Comparison of ENCODE assay signal across 1 cellular context in genomic region chr1:15923241-15923640, GRCh38.
TF ChIP-seq lines count a peak whose summit lies in the region.

No MANE protein-coding gene starts in this region.

TF ChIP-seq in IMR-90, 13 proteins besides CTCF, POLR2A, EP300 and RAD21:
- TF ChIP-seq ELK1 (IDR thresholded peaks at IDR 0.05; ENCODE audit: borderline replicate concordance, low read depth, low read length) (no peak), BHLHE40 (IDR thresholded peaks at IDR 0.05; ENCODE audit: low read depth, low read length) (no peak), MAFK (IDR thresholded peaks at IDR 0.05; ENCODE audit: low read depth, low read length) (no peak), NFE2L2 (IDR thresholded peaks at IDR 0.05; ENCODE audit: low read depth, low read length) (no peak)
TF ChIP-seq in IMR-90: peak in this region for 0.
